ENCODE assay signal across 10 cellular contexts in the genomic region with DNA sequence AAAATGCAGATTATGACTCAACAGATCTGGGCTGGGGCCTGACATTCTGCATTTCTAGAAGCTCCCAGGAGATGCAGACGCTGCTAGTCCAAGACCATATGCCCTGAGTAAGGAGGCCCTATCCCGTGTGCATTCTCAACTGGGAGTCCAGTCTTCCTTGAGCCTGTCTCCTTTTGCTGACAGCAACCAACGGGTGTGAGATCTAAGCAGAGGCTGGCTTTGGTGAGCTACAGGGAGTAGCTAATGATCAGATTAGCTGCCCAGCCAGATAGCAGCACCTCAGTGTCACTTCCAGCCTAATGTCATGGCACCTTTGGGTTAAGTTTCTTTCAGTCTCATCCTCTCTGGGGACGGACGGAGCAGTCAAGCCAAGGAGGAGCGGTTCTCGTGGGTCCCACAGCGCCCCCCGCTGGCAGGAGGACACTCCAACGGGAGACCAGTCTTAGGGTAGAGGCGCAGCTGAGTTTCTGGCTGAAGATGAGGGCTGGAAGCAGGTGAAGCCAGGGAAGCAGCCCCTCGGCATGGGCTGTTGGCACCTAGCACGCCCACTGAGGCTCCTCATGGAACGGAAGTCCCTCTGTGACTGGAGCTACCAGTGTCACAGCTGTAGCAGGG.
DNase-seq lines count a peak whose midpoint lies in the region; ATAC-seq, FAIRE-seq and TF ChIP-seq lines count a peak whose summit lies in the region.
"Had no signal": no experiment of that assay in that cellular context is flagged by ENCODE, and none has a peak within 500 bp of the region (broad histone marks: within the 10 kb centered on the region; RNA-seq: fewer than 3 reads in every experiment).

No MANE protein-coding gene starts in this region.

- H3K79me2 ChIP-seq in SU-DHL-6 (ENCODE audit: insufficient read depth, low read length) (no peaks in the 10 kb centered on the region), keratinocyte (ENCODE audit: control insufficient read depth, insufficient read depth, low read length) (no peaks in the 10 kb centered on the region)

- dilution Hi-C loops in keratinocyte (cut with MboI; ENCODE audit: extremely low pct_ligation_motif_present, low sequenced_read_pairs): no loop called here

- H3K4me3 ChIP-seq in GM12875 (ENCODE audit: low read depth, low read length) (no peak overlapping the region), SU-DHL-6 (ENCODE audit: insufficient read depth, low read length, poor library complexity, severe bottlenecking) (no peak overlapping the region), keratinocyte (ENCODE audit: control insufficient read depth in 2 of 3, extremely low read depth in 1 of 3, insufficient read depth in 2 of 3, low read depth in 1 of 3, low read length in 3 of 3) (no peak overlapping the region)
- H3K4me3 ChIP-seq: upper lobe of left lung had no signal

- peaks cover 31% of the 10 kb centered on the region for H3K4me1 ChIP-seq in keratinocyte (ENCODE audit: control insufficient read depth, extremely low read depth, insufficient read depth, low read length)

- no peaks in the 10 kb centered on the region for H3K9me3 ChIP-seq in SU-DHL-6 (ENCODE audit: insufficient read depth, low read length)
- H3K9me3 ChIP-seq in keratinocyte (ENCODE audit: control insufficient read depth, low read depth, low read length): no peaks in the 10 kb centered on the region
- H3K9me3 ChIP-seq: upper lobe of left lung had no signal

- H2AFZ ChIP-seq in SU-DHL-6 (ENCODE audit: low read depth, low read length, severe bottlenecking): peak overlapping the region; percentile 47
- no peak overlapping the region for H2AFZ ChIP-seq in keratinocyte (ENCODE audit: control insufficient read depth, low read length)

- TF ChIP-seq CTCF in AG09319 (IDR thresholded peaks at IDR 0.05; ENCODE audit: low read depth, low read length): peak; percentile 10; the same call in 1 of the 2 replicates
- TF ChIP-seq CTCF in GM12875 (IDR thresholded peaks at IDR 0.05; ENCODE audit: borderline replicate concordance, insufficient read depth, low read depth, low read length): peak; percentile 50; the same call in 1 of the 2 replicates
- TF ChIP-seq CTCF in SU-DHL-6 (IDR thresholded peaks at IDR 0.05; ENCODE audit: insufficient read depth, low read length, poor library complexity, severe bottlenecking): peak; percentile 76
- TF ChIP-seq CTCF in keratinocyte (optimal IDR thresholded peaks at IDR 0.05 in 1 of 3, IDR thresholded peaks at IDR 0.05 in 1 of 3, conservative IDR thresholded peaks at IDR 0.05 in 1 of 3; ENCODE audit: extremely low read depth in 1 of 3, insufficient read depth in 2 of 3, low read length in 3 of 3): peak in 2 of 3 experiments; percentile 46 to 51

- H3K9ac ChIP-seq in SU-DHL-6 (ENCODE audit: low read length): no peak overlapping the region
- H3K9ac ChIP-seq in keratinocyte (ENCODE audit: control insufficient read depth, extremely low read depth, insufficient read depth, low read length): no peak overlapping the region

- H3F3A ChIP-seq in SU-DHL-6 (ENCODE audit: insufficient read depth): no peaks in the 10 kb centered on the region

- H3K27me3 ChIP-seq in SU-DHL-6 (ENCODE audit: low read length) (no peaks in the 10 kb centered on the region), keratinocyte (ENCODE audit: control insufficient read depth, extremely low read depth, insufficient read depth, low read length) (no peaks in the 10 kb centered on the region)
- H3K27me3 ChIP-seq: upper lobe of left lung had no signal

- no peak for ATAC-seq in esophagus mucosa

- no peak overlapping the region for H3K27ac ChIP-seq in SU-DHL-6 (ENCODE audit: low read depth, low read length)
- H3K27ac ChIP-seq in keratinocyte (ENCODE audit: control insufficient read depth, insufficient read depth, low read length): no peak overlapping the region
- H3K27ac ChIP-seq: upper lobe of left lung had no signal

- no peaks in the 10 kb centered on the region for H3K9me1 ChIP-seq in keratinocyte (ENCODE audit: control insufficient read depth, extremely low read depth, insufficient read depth, low read length)

- no peak for FAIRE-seq in keratinocyte (lab: Jason Lieb, UNC)

- H3K4me2 ChIP-seq in SU-DHL-6 (ENCODE audit: low read depth, low read length, poor library complexity, severe bottlenecking) (peak overlapping the region; percentile 9), keratinocyte (ENCODE audit: control insufficient read depth, extremely low read depth, insufficient read depth, low read depth, low read length) (no peak overlapping the region)

- DNase-seq in AG09319 (ENCODE audit: extremely low read depth, low read depth): no peak
- DNase-seq in keratinocyte (ENCODE audit: low read depth, low spot score): no peak
- DNase-seq in NOMO-1 (lab: John Stamatoyannopoulos, UW; ENCODE audit: unreplicated experiment in 2 of 2): no peak
- no peak for DNase-seq in NCI-H1436 (lab: John Stamatoyannopoulos, UW)
- DNase-seq in OCI-M2 (lab: John Stamatoyannopoulos, UW; ENCODE audit: unreplicated experiment): no peak
- DNase-seq: GOT3 had no signal

- H4K20me1 ChIP-seq in SU-DHL-6 (ENCODE audit: low read depth, low read length): no peaks in the 10 kb centered on the region
- H4K20me1 ChIP-seq in keratinocyte (ENCODE audit: control insufficient read depth, extremely low read depth, insufficient read depth, low read length): no peaks in the 10 kb centered on the region

- H3K9me2 ChIP-seq in SU-DHL-6 (replicated peaks; ENCODE audit: insufficient read depth, low read length): no peaks in the 10 kb centered on the region

- no peaks in the 10 kb centered on the region for H3K36me3 ChIP-seq in SU-DHL-6 (ENCODE audit: low read length)
- no peaks in the 10 kb centered on the region for H3K36me3 ChIP-seq in keratinocyte (ENCODE audit: control insufficient read depth in 2 of 2, extremely low read depth in 1 of 2, insufficient read depth in 2 of 2, low read length in 2 of 2)
- H3K36me3 ChIP-seq: upper lobe of left lung had no signal

Comparison
In these comparisons a context has a peak if more than half of its experiments do, and no peak if none do; other contexts are left out.
1. CTCF ChIP-seq: peak in every context shown above with its lines; median percentile 76 in SU-DHL-6; 50 in GM12875; 48 in keratinocyte; 10 in AG09319.